In the genomic region with DNA sequence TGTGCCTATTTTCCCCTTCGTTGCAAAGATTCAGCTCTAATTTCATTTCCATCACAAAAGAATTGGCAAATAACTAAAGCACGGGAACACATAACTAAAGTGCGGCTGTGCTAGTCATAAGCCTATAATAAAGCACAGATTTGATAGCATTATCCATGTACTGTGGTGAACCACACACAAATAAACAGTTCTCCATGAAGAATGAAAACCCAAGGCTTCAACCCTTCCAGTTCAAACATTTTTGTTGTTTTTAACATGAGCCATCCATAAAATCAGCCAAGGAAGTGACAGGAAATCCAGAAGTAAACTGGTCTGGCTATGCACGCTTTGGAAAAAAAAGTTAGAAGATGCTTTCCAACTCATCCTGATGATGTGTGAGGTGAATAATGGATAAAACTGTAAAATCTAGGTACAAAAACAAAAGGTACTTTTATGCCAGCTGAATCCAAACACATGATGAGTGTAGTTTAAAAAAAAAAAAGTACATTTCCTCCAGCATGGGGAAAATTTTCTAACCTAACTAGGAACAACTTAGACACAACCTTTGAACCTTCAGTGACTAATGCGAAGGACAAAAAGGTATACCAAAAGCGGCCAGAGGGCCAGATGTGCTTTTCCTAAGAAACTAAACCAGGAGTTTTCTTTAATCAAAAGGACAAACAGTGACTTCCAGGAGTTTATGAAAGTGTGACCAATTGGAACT, we compare ENCODE assay signal across 10 cellular contexts. TPM values are rescaled to one million over a fixed set of nuclear protein-coding genes. Genes with fewer than 3 reads are reported as not detected.
DNase-seq lines count a peak whose midpoint lies in the region; ATAC-seq and TF ChIP-seq lines count a peak whose summit lies in the region.
"Had no signal": no experiment of that assay in that cellular context is flagged by ENCODE, and none has a peak within 500 bp of the region (broad histone marks: within the 10 kb centered on the region; RNA-seq: fewer than 3 reads in every experiment).

No MANE protein-coding gene starts in this region.

- peak overlapping the region; percentile 56 for H4K8ac ChIP-seq in mesendoderm (ENCODE audit: low read depth, low read length)

- H3K4me2 ChIP-seq in mesendoderm (ENCODE audit: low read length) = no peak overlapping the region

- H3K4me3 Mint-ChIP-seq in chondrocyte (ENCODE audit: unreplicated experiment) = peak overlapping the region; percentile 70
- no peak overlapping the region for H3K4me3 Mint-ChIP-seq in activated T-helper 17 cell treated with anti-CD3 and anti-CD28 coated beads, Interleukin-2, amount 50 U/mL, for 72 hours
- H3K4me3 Mint-ChIP-seq: natural killer cell had no signal

- H3K4me3 ChIP-seq in cardiac muscle cell (peak overlapping the region; percentile 1), mesendoderm (ENCODE audit: low read length) (no peak overlapping the region)

- intact Hi-C loops in left ventricle myocardium superior (cut with micrococcal nuclease) = no loop called here

- peak overlapping the region; percentile 61 for H3K27ac Mint-ChIP-seq in chondrocyte (ENCODE audit: unreplicated experiment)
- H3K27ac Mint-ChIP-seq in activated T-helper 17 cell treated with anti-CD3 and anti-CD28 coated beads, Interleukin-2, amount 50 U/mL, for 72 hours = no peak overlapping the region
- H3K27ac Mint-ChIP-seq: natural killer cell had no signal

- H2BK5ac ChIP-seq in mesendoderm (ENCODE audit: low read length) = peak overlapping the region; percentile 67

- peak overlapping the region; percentile 72 for H3K56ac ChIP-seq in mesendoderm (ENCODE audit: low read length)

- peak overlapping the region; percentile 96 for H3K18ac ChIP-seq in mesendoderm (ENCODE audit: low read length)

- no peaks in the 10 kb centered on the region for H3K9me3 ChIP-seq in cardiac muscle cell (ENCODE audit: low read depth)

- H3K4ac ChIP-seq in mesendoderm (ENCODE audit: low read depth, low read length) = peak overlapping the region; percentile 81

- H3K27me3 ChIP-seq in cardiac muscle cell (no peaks in the 10 kb centered on the region), mesendoderm (ENCODE audit: insufficient read depth, low read length, poor library complexity) (no peaks in the 10 kb centered on the region)

- peaks cover 91% of the 10 kb centered on the region for H3K4me1 ChIP-seq in cardiac muscle cell (ENCODE audit: low read depth)
- peaks cover 42% of the 10 kb centered on the region for H3K4me1 ChIP-seq in mesendoderm (ENCODE audit: control insufficient read depth, low read depth, low read length)

- H3K27me3 Mint-ChIP-seq in chondrocyte (ENCODE audit: low read depth) = no peaks in the 10 kb centered on the region
- peaks cover 46% of the 10 kb centered on the region for H3K27me3 Mint-ChIP-seq in activated T-helper 17 cell treated with anti-CD3 and anti-CD28 coated beads, Interleukin-2, amount 50 U/mL, for 72 hours

- H2AK5ac ChIP-seq in mesendoderm (ENCODE audit: low read length) = peak overlapping the region; percentile 83

- H3K79me2 ChIP-seq in mesendoderm (ENCODE audit: control insufficient read depth, insufficient read depth, low read length) = peaks cover 42% of the 10 kb centered on the region

- peaks cover 11% of the 10 kb centered on the region for H3K4me1 Mint-ChIP-seq in chondrocyte (ENCODE audit: low read depth)
- H3K4me1 Mint-ChIP-seq in activated T-helper 17 cell treated with anti-CD3 and anti-CD28 coated beads, Interleukin-2, amount 50 U/mL, for 72 hours = no peaks in the 10 kb centered on the region

- DNase-seq in cardiac muscle cell (ENCODE audit: low read depth in 1 of 2, low spot score in 1 of 2) = peak in 1 of 2 donors; percentile 33
- no peak for DNase-seq in left ventricle myocardium superior
- DNase-seq in chondrocyte (ENCODE audit: low spot score) = no peak
- DNase-seq in mesendoderm = no peak
- DNase-seq in SK-N-DZ (ENCODE audit: low spot score) = no peak
- DNase-seq: cortex of kidney, natural killer cell had no signal

- H3K36me3 Mint-ChIP-seq in chondrocyte (ENCODE audit: low read depth) = no peaks in the 10 kb centered on the region
- H3K36me3 Mint-ChIP-seq in activated T-helper 17 cell treated with anti-CD3 and anti-CD28 coated beads, Interleukin-2, amount 50 U/mL, for 72 hours (ENCODE audit: low read depth) = no peaks in the 10 kb centered on the region

- peak overlapping the region; percentile 55 for H3K9ac ChIP-seq in mesendoderm (ENCODE audit: low read length)

- no peak for ATAC-seq in left ventricle myocardium superior
- ATAC-seq in HG03139 (IDR thresholded peaks at IDR 0.05; ENCODE audit: unreplicated experiment) = no peak
- ATAC-seq in GM21390 (IDR thresholded peaks at IDR 0.05; ENCODE audit: unreplicated experiment) = no peak
- ATAC-seq in activated T-helper 17 cell treated with anti-CD3 and anti-CD28 coated beads, Interleukin-2, amount 50 U/mL, for 72 hours (replicated peaks) = no peak
- ATAC-seq: natural killer cell had no signal

- H3K9me3 Mint-ChIP-seq in chondrocyte (ENCODE audit: low read depth) = no peaks in the 10 kb centered on the region
- peaks cover 8% of the 10 kb centered on the region for H3K9me3 Mint-ChIP-seq in activated T-helper 17 cell treated with anti-CD3 and anti-CD28 coated beads, Interleukin-2, amount 50 U/mL, for 72 hours
- H3K9me3 Mint-ChIP-seq: natural killer cell had no signal

- peak overlapping the region; percentile 36 for H2BK15ac ChIP-seq in mesendoderm (replicated peaks; ENCODE audit: low read depth)

- no peaks in the 10 kb centered on the region for H3K36me3 ChIP-seq in cardiac muscle cell
- H3K36me3 ChIP-seq in mesendoderm (ENCODE audit: control insufficient read depth, insufficient read depth, low read length) = no peaks in the 10 kb centered on the region

- WGBS in mesendoderm (ENCODE audit: extremely low coverage, insufficient coverage, low lambda C conversion rate) = no CpG with 5 or more reads among the region's 6 CpGs

- no peak overlapping the region for H4K5ac ChIP-seq in mesendoderm (ENCODE audit: low read length)

- no peak overlapping the region for H3K23ac ChIP-seq in mesendoderm (ENCODE audit: low read length)

- H3K27ac ChIP-seq in cardiac muscle cell (peak overlapping the region; percentile 98), mesendoderm (ENCODE audit: low read depth, low read length) (peak overlapping the region; percentile 78)

- H3K79me1 ChIP-seq in mesendoderm (ENCODE audit: low read length) = no peaks in the 10 kb centered on the region

- H2BK120ac ChIP-seq in mesendoderm (ENCODE audit: low read depth, low read length) = peak overlapping the region; percentile 98

- TF ChIP-seq CTCF in cardiac muscle cell (IDR thresholded peaks at IDR 0.05; ENCODE audit: low read depth, low read length) = no peak
- TF ChIP-seq CTCF in chondrocyte (IDR thresholded peaks at IDR 0.05) = no peak

RNA-seq across cellular contexts. Expression of a gene that starts 10.2 kb away (rescaled TPM):
- 75.0 and 115 TPM in 2 replicates for total RNA-seq in cardiac muscle cell
- polyA plus RNA-seq in cardiac muscle cell = 39.9 and 61.3 TPM in 2 replicates
- total RNA-seq in left ventricle myocardium superior = 18.2 TPM
- 20.7 to 36.3 TPM (median 23.8 TPM) in 3 replicates for total RNA-seq in chondrocyte
- polyA plus RNA-seq in mesendoderm (2013, experiment 1 of 2) = 45.0 TPM
- polyA plus RNA-seq in mesendoderm (2013, experiment 2 of 2) = 42.8 TPM
- polyA plus RNA-seq in SK-N-DZ (2014; cell fraction: cytosol; rRNA removed) = 13.7 and 15.4 TPM in 2 replicates
- polyA plus RNA-seq in SK-N-DZ (2014; cell fraction: nucleus; rRNA removed) = 19.6 and 20.5 TPM in 2 replicates
- not detected for total RNA-seq in activated T-helper 17 cell treated with anti-CD3 and anti-CD28 coated beads, Interleukin-2, amount 50 U/mL, for 72 hours

Comparison
In these comparisons a context has a peak if more than half of its experiments do, and no peak if none do; other contexts are left out.
1. RNA of a gene that starts 10.2 kb away (total RNA-seq): 75.0 to 115 TPM in cardiac muscle cell, 20.7 to 36.3 TPM in chondrocyte and 18.2 TPM in left ventricle myocardium superior (single experiment); not detected in activated T-helper 17 cell treated with anti-CD3 and anti-CD28 coated beads, Interleukin-2, amount 50 U/mL, for 72 hours; every median in the first group is over 10 times any median in the second.